18 cellular contexts compared by ENCODE assay signal in the genomic region with DNA sequence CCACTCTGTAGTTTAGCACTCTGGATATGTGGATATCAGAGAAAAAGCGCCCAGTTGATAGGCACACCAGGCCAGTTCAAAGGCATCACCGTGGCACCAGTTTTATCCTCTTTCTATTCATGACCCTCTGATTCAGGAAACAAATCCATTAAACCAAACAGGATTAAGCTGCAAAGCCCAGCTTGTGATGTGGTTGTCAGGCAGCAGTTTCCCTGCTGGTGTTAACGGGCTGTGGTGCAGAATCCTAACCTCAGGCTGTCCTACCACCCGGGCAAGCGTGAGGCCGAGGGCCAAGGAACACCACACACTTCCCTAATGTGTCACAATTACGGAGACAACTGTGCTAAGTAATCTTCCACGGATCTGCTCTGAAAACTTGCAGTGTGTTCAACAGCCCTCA.
"Had no signal": no experiment of that assay in that cellular context is flagged by ENCODE, and none has a peak within 500 bp of the region (broad histone marks: within the 10 kb centered on the region; RNA-seq: fewer than 3 reads in every experiment).

No MANE protein-coding gene starts in this region.

- H3K9me3 ChIP-seq: ascending aorta, esophagus muscularis mucosa, lower lobe of right lung, spleen, thoracic aorta had no signal

- DNase-seq: activated B cell treated with CpG ODN at 0.5 μM for 24 hours; activated CD4-positive, alpha-beta T cell treated with anti-CD3 and anti-CD28 coated beads for 36 hours; activated CD4-positive, alpha-beta T cell treated with anti-CD3 and anti-CD28 coated beads, Interleukin-2, amount 50 U/mL, for 4 hours; activated CD8-positive, alpha-beta memory T cell treated with anti-CD3 and anti-CD28 coated beads for 24 hours; activated CD8-positive, alpha-beta memory T cell treated with anti-CD3 and anti-CD28 coated beads, Interleukin-2, amount 50 U/mL, for 4 hours; activated T-cell treated with anti-CD3 and anti-CD28 coated beads, Interleukin-2, amount 50 U/mL, for 24 hours; effector memory CD8-positive, alpha-beta T cell; glutamatergic neuron; immature natural killer cell; lower lobe of right lung; naive B cell; spleen; stimulated activated CD4-positive, alpha-beta T cell treated with anti-CD3 and anti-CD28 coated beads, Interleukin-4, amount 100 ng/mL, for 1 hour; stimulated activated naive CD4-positive, alpha-beta T cell treated with Interleukin-2 at 50 U/mL for 16 hours had no signal

- H3K36me3 ChIP-seq: ascending aorta, esophagus muscularis mucosa, lower lobe of right lung, spleen, thoracic aorta had no signal

- H3K27me3 ChIP-seq: ascending aorta had no signal

- H3K4me3 ChIP-seq: ascending aorta, esophagus muscularis mucosa, hepatocyte, lower lobe of right lung, spleen, thoracic aorta had no signal

- H3K4me1 ChIP-seq: ascending aorta, lower lobe of right lung, spleen had no signal
